Comparison of ENCODE assay signal across 1 cellular context in the genomic region with DNA sequence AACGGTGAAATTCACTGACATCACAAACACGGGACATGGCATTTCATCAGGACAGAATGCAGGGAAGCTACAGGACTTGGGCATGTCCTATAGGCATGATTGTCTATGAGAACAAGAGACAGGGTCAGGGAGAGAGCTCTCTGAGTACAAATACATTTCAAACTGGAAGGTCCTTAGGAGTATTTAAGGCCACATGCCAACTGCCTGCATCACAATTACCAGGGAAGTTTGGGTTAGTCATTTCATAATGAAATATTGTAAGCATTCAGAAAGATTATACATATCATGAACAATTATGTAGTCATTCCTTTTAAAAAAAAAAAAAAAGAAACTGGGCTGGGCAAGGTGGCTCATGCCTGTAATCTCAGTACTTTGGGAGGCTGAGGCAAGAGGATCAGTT.
A peak's percentile ranks its signal among the peaks of the same experiment; 100 is the strongest.
TF ChIP-seq lines count a peak whose summit lies in the region.

No MANE protein-coding gene starts in this region.

TF ChIP-seq in SK-N-SH, 30 proteins besides CTCF, POLR2A, EP300 and RAD21 (continued from another document):
- TF ChIP-seq POLR2AphosphoS5 (IDR thresholded peaks at IDR 0.05; ENCODE audit: low read depth, low read length) (peak; percentile 71; the same call in 1 of the 2 replicates), RFX5 (IDR thresholded peaks at IDR 0.05; ENCODE audit: low read length) (peak; percentile 81), FOXJ3 (CRISPR knock-in tag; IDR thresholded peaks at IDR 0.05) (no peak), TAF1 (IDR thresholded peaks at IDR 0.05; ENCODE audit: borderline replicate concordance, low read depth, low read length) (no peak), JUND (IDR thresholded peaks at IDR 0.05) (peak; percentile 87), TEAD4 (IDR thresholded peaks at IDR 0.05; ENCODE audit: borderline replicate concordance, insufficient read depth) (peak; percentile 61; the same call in 1 of the 2 replicates), FOXM1 (IDR thresholded peaks at IDR 0.05; ENCODE audit: low read depth) (no peak), NFIC (IDR thresholded peaks at IDR 0.05; ENCODE audit: borderline replicate concordance) (peak; percentile 81), CHD2 (IDR thresholded peaks at IDR 0.05; ENCODE audit: low read length, partially characterized antibody) (no peak), RXRA (IDR thresholded peaks at IDR 0.05; ENCODE audit: borderline replicate concordance, low read depth) (peak; percentile 82; the same call in 1 of the 2 replicates), YY1 (IDR thresholded peaks at IDR 0.05; ENCODE audit: low read depth) (no peak), GATA2 (CRISPR knock-in tag; IDR thresholded peaks at IDR 0.05) (no peak), MXI1 (IDR thresholded peaks at IDR 0.05; ENCODE audit: low read depth, low read length) (no peak), TCF12 (IDR thresholded peaks at IDR 0.05) (peak; percentile 80), ELF1 (IDR thresholded peaks at IDR 0.05) (no peak), RCOR1 (IDR thresholded peaks at IDR 0.05; ENCODE audit: low read length) (no peak), USF1 (IDR thresholded peaks at IDR 0.05; ENCODE audit: borderline replicate concordance, low read depth) (no peak), GABPA (IDR thresholded peaks at IDR 0.05; ENCODE audit: low read depth) (no peak), SIN3A (IDR thresholded peaks at IDR 0.05; ENCODE audit: borderline replicate concordance, low read depth, low read length) (0 out of 2 replicates have a peak, but pooled peaks have one; percentile 73), USF2 (IDR thresholded peaks at IDR 0.05; ENCODE audit: borderline replicate concordance, low read depth, low read length) (no peak), NRF1 (IDR thresholded peaks at IDR 0.05; ENCODE audit: low read depth, low read length) (no peak), REST (IDR thresholded peaks at IDR 0.05; ENCODE audit: low read depth, low read length) (no peak), FOSL2 (IDR thresholded peaks at IDR 0.05; ENCODE audit: borderline replicate concordance, low read depth) (peak; percentile 91)
- TF ChIP-seq, protein P1, sequence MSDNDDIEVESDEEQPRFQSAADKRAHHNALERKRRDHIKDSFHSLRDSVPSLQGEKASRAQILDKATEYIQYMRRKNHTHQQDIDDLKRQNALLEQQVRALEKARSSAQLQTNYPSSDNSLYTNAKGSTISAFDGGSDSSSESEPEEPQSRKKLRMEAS (IDR thresholded peaks at IDR 0.05; ENCODE audit: low read depth), result peak; percentile 66
- TF ChIP-seq, protein P2, sequence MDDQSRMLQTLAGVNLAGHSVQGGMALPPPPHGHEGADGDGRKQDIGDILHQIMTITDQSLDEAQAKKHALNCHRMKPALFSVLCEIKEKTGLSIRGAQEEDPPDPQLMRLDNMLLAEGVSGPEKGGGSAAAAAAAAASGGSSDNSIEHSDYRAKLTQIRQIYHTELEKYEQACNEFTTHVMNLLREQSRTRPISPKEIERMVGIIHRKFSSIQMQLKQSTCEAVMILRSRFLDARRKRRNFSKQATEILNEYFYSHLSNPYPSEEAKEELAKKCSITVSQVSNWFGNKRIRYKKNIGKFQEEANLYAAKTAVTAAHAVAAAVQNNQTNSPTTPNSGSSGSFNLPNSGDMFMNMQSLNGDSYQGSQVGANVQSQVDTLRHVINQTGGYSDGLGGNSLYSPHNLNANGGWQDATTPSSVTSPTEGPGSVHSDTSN (IDR thresholded peaks at IDR 0.05), result peak; percentile 82
- TF ChIP-seq, protein P3, sequence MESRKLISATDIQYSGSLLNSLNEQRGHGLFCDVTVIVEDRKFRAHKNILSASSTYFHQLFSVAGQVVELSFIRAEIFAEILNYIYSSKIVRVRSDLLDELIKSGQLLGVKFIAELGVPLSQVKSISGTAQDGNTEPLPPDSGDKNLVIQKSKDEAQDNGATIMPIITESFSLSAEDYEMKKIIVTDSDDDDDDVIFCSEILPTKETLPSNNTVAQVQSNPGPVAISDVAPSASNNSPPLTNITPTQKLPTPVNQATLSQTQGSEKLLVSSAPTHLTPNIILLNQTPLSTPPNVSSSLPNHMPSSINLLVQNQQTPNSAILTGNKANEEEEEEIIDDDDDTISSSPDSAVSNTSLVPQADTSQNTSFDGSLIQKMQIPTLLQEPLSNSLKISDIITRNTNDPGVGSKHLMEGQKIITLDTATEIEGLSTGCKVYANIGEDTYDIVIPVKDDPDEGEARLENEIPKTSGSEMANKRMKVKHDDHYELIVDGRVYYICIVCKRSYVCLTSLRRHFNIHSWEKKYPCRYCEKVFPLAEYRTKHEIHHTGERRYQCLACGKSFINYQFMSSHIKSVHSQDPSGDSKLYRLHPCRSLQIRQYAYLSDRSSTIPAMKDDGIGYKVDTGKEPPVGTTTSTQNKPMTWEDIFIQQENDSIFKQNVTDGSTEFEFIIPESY (IDR thresholded peaks at IDR 0.05; ENCODE audit: borderline replicate concordance, low read depth), result no peak
